Comparison of ENCODE assay signal across 27 cellular contexts in genomic region chr1:39165488-39165887, GRCh38. TPM values are rescaled to one million over a fixed set of nuclear protein-coding genes. Genes with fewer than 3 reads are reported as not detected.
DNase-seq lines count a peak whose midpoint lies in the region; ATAC-seq and TF ChIP-seq lines count a peak whose summit lies in the region.
"Had no signal": no experiment of that assay in that cellular context is flagged by ENCODE, and none has a peak within 500 bp of the region (broad histone marks: within the 10 kb centered on the region; RNA-seq: fewer than 3 reads in every experiment).

No MANE protein-coding gene starts in this region.

- H3K4me3 ChIP-seq in cardiac muscle cell = no peak overlapping the region
- no peak overlapping the region for H3K4me3 ChIP-seq in endodermal cell (ENCODE audit: low read length)
- H3K4me3 ChIP-seq in transverse colon = no peak overlapping the region

- no peaks in the 10 kb centered on the region for H3K9me3 Mint-ChIP-seq in endodermal cell
- H3K9me3 Mint-ChIP-seq in stimulated activated memory B cell treated with anti-CD40 and anti-IgM and Interleukin-4, amounts not matched to agents 10 μg/mL and 1 μg/mL and 100 μg/mL, for 72 hours = no peaks in the 10 kb centered on the region
- H3K9me3 Mint-ChIP-seq: activated T-cell treated with anti-CD3 and anti-CD28 coated beads, Interleukin-2, amount 50 U/mL, for 72 hours; CD8-positive, alpha-beta memory T cell; immature natural killer cell; mesothelial cell of epicardium; natural killer cell treated with Interleukin-12 subunit alpha and Interleukin-12 subunit beta and Interleukin-15 and Interleukin-18, amount 100 ng/mL, for 72 hours had no signal

- H3K9ac ChIP-seq in endodermal cell (ENCODE audit: extremely low read depth, low read length, poor library complexity, severe bottlenecking) = no peak overlapping the region

- H3K27ac Mint-ChIP-seq in endodermal cell = no peak overlapping the region
- H3K27ac Mint-ChIP-seq in stimulated activated memory B cell treated with anti-CD40 and anti-IgM and Interleukin-4, amounts not matched to agents 10 μg/mL and 1 μg/mL and 100 μg/mL, for 72 hours = no peak overlapping the region
- H3K27ac Mint-ChIP-seq: activated CD8-positive, alpha-beta memory T cell treated with anti-CD3 and anti-CD28 coated beads, Interleukin-2, amount 10 ng/mL, durations not matched to agents 7 days and 5 days; activated T-cell treated with anti-CD3 and anti-CD28 coated beads, Interleukin-2, amount 50 U/mL, for 72 hours; CD8-positive, alpha-beta memory T cell; immature natural killer cell; mesothelial cell of epicardium; natural killer cell treated with Interleukin-12 subunit alpha and Interleukin-12 subunit beta and Interleukin-15 and Interleukin-18, amount 100 ng/mL, for 72 hours had no signal

- no peaks in the 10 kb centered on the region for H3K27me3 Mint-ChIP-seq in endodermal cell (ENCODE audit: insufficient read depth)
- no peaks in the 10 kb centered on the region for H3K27me3 Mint-ChIP-seq in stimulated activated memory B cell treated with anti-CD40 and anti-IgM and Interleukin-4, amounts not matched to agents 10 μg/mL and 1 μg/mL and 100 μg/mL, for 72 hours
- H3K27me3 Mint-ChIP-seq: natural killer cell treated with Interleukin-12 subunit alpha and Interleukin-12 subunit beta and Interleukin-15 and Interleukin-18, amount 100 ng/mL, for 72 hours had no signal

- peaks cover 3% of the 10 kb centered on the region for H3K36me3 Mint-ChIP-seq in endodermal cell (ENCODE audit: low read depth)
- no peaks in the 10 kb centered on the region for H3K36me3 Mint-ChIP-seq in stimulated activated memory B cell treated with anti-CD40 and anti-IgM and Interleukin-4, amounts not matched to agents 10 μg/mL and 1 μg/mL and 100 μg/mL, for 72 hours
- H3K36me3 Mint-ChIP-seq: activated CD8-positive, alpha-beta memory T cell treated with anti-CD3 and anti-CD28 coated beads, Interleukin-2, amount 10 ng/mL, durations not matched to agents 7 days and 5 days; immature natural killer cell; mesothelial cell of epicardium; natural killer cell treated with Interleukin-12 subunit alpha and Interleukin-12 subunit beta and Interleukin-15 and Interleukin-18, amount 100 ng/mL, for 72 hours had no signal

- ATAC-seq in Right ventricle myocardium inferior = no peak
- ATAC-seq in stimulated activated memory B cell treated with anti-CD40 and anti-IgM and Interleukin-4, amounts not matched to agents 10 μg/mL and 1 μg/mL and 100 μg/mL, for 72 hours = no peak
- ATAC-seq: activated CD8-positive, alpha-beta memory T cell treated with anti-CD3 and anti-CD28 coated beads, Interleukin-2, amount 10 ng/mL, durations not matched to agents 7 days and 5 days; activated T-cell treated with anti-CD3 and anti-CD28 coated beads, Interleukin-2, amount 50 U/mL, for 72 hours; left lobe of liver; natural killer cell treated with Interleukin-12 subunit alpha and Interleukin-12 subunit beta and Interleukin-15 and Interleukin-18, amount 100 ng/mL, for 72 hours; sciatic nerve had no signal

- intact Hi-C loops in Right ventricle myocardium inferior (cut with DNase I) (no loop called here), transverse colon (cut with DNase I; ENCODE audit: low total_unique reads) (no loop called here)

- in situ Hi-C loops in transverse colon (cut with MboI; ENCODE audit: low pct_ligation_motif_present in 1 of 4, low pct_unique_long_range_greater_than_20kb in 1 of 4, low sequenced_read_pairs in 3 of 4) = no loop called here

- no peaks in the 10 kb centered on the region for H3K27me3 ChIP-seq in cardiac muscle cell
- no peaks in the 10 kb centered on the region for H3K27me3 ChIP-seq in endodermal cell (ENCODE audit: control insufficient read depth, insufficient read depth, low read length, poor library complexity, severe bottlenecking)
- no peaks in the 10 kb centered on the region for H3K27me3 ChIP-seq in transverse colon

- no peak for TF ChIP-seq EP300 in transverse colon (IDR thresholded peaks at IDR 0.05; ENCODE audit: low read depth)

- DNase-seq in cardiac muscle cell (ENCODE audit: low read depth in 1 of 2, low spot score in 1 of 2) = no peak
- no peak for DNase-seq in Right ventricle myocardium inferior (ENCODE audit: missing footprints)
- DNase-seq in endodermal cell = no peak
- peak; percentile 57 for DNase-seq in myocyte (ENCODE audit: low read depth)
- DNase-seq in transverse colon = no peak
- DNase-seq in NCI-H2171 (lab: John Stamatoyannopoulos, UW) = no peak
- no peak for DNase-seq in NCI-H82 treated with DMSO at 0.1 percent for 48 hours (lab: John Stamatoyannopoulos, UW; ENCODE audit: unreplicated experiment)
- DNase-seq: 8988T; activated CD4-positive, alpha-beta T cell treated with anti-CD3 and anti-CD28 coated beads, Interleukin-2, amount 50 U/mL, for 1 hour; activated CD8-positive, alpha-beta memory T cell treated with anti-CD3 and anti-CD28 coated beads, Interleukin-2, amount 10 ng/mL, durations not matched to agents 7 days and 5 days; activated naive CD4-positive, alpha-beta T cell treated with anti-CD3 and anti-CD28 coated beads, Interleukin-2, amount 50 U/mL, for 16 hours; activated T-cell treated with anti-CD3 and anti-CD28 coated beads, Interleukin-2, amount 50 U/mL, for 72 hours; caudate nucleus; CD8-positive, alpha-beta memory T cell; DMS153; immature natural killer cell; Kasumi-1; NCI-H1048; NCI-H187 treated with DMSO at 0.1 percent for 48 hours; NCI-H345; NCI-H774; T-helper 9 cell had no signal

- no peak for TF ChIP-seq POLR2A in transverse colon (IDR thresholded peaks at IDR 0.05)

- H3K9me3 ChIP-seq in cardiac muscle cell (ENCODE audit: low read depth) (no peaks in the 10 kb centered on the region), endodermal cell (ENCODE audit: control insufficient read depth, low read length) (no peaks in the 10 kb centered on the region), transverse colon (no peaks in the 10 kb centered on the region)

- WGBS in endodermal cell (ENCODE audit: insufficient coverage in 1 of 2, insufficient read length in 1 of 2), 2 experiments = 75% methylated on average over 1 of the region's 1 CpG; no CpG with 5 or more reads in 1 of the 2 experiments
- 50 to 59% methylated on average over 1 of the region's 1 CpG for WGBS in transverse colon (ENCODE audit: low coverage in 1 of 2), 2 donors

- no peak overlapping the region for H3K4me3 Mint-ChIP-seq in endodermal cell
- H3K4me3 Mint-ChIP-seq in stimulated activated memory B cell treated with anti-CD40 and anti-IgM and Interleukin-4, amounts not matched to agents 10 μg/mL and 1 μg/mL and 100 μg/mL, for 72 hours = no peak overlapping the region
- H3K4me3 Mint-ChIP-seq: activated CD8-positive, alpha-beta memory T cell treated with anti-CD3 and anti-CD28 coated beads, Interleukin-2, amount 10 ng/mL, durations not matched to agents 7 days and 5 days; activated T-cell treated with anti-CD3 and anti-CD28 coated beads, Interleukin-2, amount 50 U/mL, for 72 hours; CD8-positive, alpha-beta memory T cell; immature natural killer cell; mesothelial cell of epicardium; natural killer cell treated with Interleukin-12 subunit alpha and Interleukin-12 subunit beta and Interleukin-15 and Interleukin-18, amount 100 ng/mL, for 72 hours had no signal

- H3K36me3 ChIP-seq in cardiac muscle cell (no peaks in the 10 kb centered on the region), endodermal cell (ENCODE audit: control insufficient read depth, insufficient read depth, low read length) (no peaks in the 10 kb centered on the region), transverse colon (no peaks in the 10 kb centered on the region)

- no peak for TF ChIP-seq CTCF in cardiac muscle cell (IDR thresholded peaks at IDR 0.05; ENCODE audit: low read depth, low read length)
- no peak for TF ChIP-seq CTCF in endodermal cell (conservative IDR thresholded peaks at IDR 0.05)
- no peak for TF ChIP-seq CTCF in transverse colon (IDR thresholded peaks at IDR 0.05)

- peaks cover 55% of the 10 kb centered on the region for H3K4me1 Mint-ChIP-seq in endodermal cell
- H3K4me1 Mint-ChIP-seq in stimulated activated memory B cell treated with anti-CD40 and anti-IgM and Interleukin-4, amounts not matched to agents 10 μg/mL and 1 μg/mL and 100 μg/mL, for 72 hours = no peaks in the 10 kb centered on the region
- H3K4me1 Mint-ChIP-seq: CD8-positive, alpha-beta memory T cell; immature natural killer cell had no signal

- H3K27ac ChIP-seq in cardiac muscle cell = peak overlapping the region; percentile 95
- H3K27ac ChIP-seq in endodermal cell (ENCODE audit: low read depth, low read length) = peak overlapping the region; percentile 54
- peak overlapping the region; percentile 8 to 57 (median 31) for H3K27ac ChIP-seq in transverse colon

- H3K4me1 ChIP-seq in cardiac muscle cell (ENCODE audit: low read depth) (peaks cover 51% of the 10 kb centered on the region), endodermal cell (ENCODE audit: control insufficient read depth, insufficient read depth, low read length) (peaks cover 16% of the 10 kb centered on the region), transverse colon (peaks cover 13 to 54% (median 17%) of the 10 kb centered on the region in 4 donors)

RNA-seq across cellular contexts. Expression of gene MACF1, which starts 39.0 kb away (rescaled TPM):
- total RNA-seq in cardiac muscle cell = 146 and 261 TPM in 2 replicates
- 80.4 and 144 TPM in 2 replicates for polyA plus RNA-seq in cardiac muscle cell
- total RNA-seq in Right ventricle myocardium inferior = 217 TPM
- 100 to 1,000 TPM; 214 to 251 TPM for total RNA-seq in endodermal cell
- 89.7 TPM for polyA plus RNA-seq in endodermal cell (2013, experiment 1 of 2)
- polyA plus RNA-seq in endodermal cell (2013, experiment 2 of 2) = 102 TPM
- total RNA-seq in myocyte = 803 and 838 TPM in 2 replicates
- polyA plus RNA-seq in myocyte (2012) = 293 TPM
- total RNA-seq in transverse colon = 100 to 1,000 TPM; 190 to 300 (median 254) TPM

Comparison
In these comparisons a context has a peak if more than half of its experiments do, and no peak if none do; other contexts are left out.
1. H3K27ac ChIP-seq: peak in every context shown above with its lines; median percentile 95 in cardiac muscle cell; 54 in endodermal cell; 31 in transverse colon.